Comparison of ENCODE assay signal across 1 cellular context in the genomic region with DNA sequence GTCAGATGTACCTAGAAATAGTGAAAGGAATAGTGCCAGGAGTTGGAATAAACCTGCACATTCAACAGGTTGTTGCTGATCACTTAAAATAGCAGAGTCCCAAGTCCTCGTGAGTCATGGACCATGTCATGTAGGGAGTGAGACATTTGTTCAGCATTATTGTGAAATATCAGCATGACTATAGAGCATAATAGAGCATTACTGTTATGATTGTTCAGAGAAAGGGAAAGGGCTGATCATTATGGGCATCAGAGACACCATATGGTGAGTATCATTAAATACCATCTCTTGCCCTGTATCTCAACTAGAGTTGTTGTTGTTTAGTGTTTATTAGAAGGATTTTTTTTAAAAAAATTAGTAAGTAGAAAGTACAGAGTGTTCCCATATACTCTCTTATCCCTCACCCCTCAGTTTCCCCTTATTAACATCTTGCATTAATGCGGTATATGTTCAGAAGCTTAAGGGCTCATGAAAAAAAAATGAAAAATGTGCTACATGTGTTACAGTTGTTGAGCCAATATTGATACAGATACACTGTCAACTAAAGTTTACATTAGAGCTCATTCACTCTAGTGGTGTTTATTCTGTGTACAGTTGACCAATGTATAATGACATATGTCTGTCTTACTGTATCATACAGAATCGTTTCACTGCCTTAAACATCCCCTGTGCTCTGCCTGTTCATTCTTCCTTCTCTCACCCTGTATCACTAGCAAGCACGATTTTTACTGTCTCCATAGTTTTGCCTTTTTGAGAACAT.
A peak's percentile ranks its signal among the peaks of the same experiment; 100 is the strongest.
TF ChIP-seq lines count a peak whose summit lies in the region.

No MANE protein-coding gene starts in this region.

TF ChIP-seq in HepG2, 621 proteins besides CTCF, POLR2A, EP300 and RAD21 (continued from another document and continues in another):
- TF ChIP-seq, protein P1, sequence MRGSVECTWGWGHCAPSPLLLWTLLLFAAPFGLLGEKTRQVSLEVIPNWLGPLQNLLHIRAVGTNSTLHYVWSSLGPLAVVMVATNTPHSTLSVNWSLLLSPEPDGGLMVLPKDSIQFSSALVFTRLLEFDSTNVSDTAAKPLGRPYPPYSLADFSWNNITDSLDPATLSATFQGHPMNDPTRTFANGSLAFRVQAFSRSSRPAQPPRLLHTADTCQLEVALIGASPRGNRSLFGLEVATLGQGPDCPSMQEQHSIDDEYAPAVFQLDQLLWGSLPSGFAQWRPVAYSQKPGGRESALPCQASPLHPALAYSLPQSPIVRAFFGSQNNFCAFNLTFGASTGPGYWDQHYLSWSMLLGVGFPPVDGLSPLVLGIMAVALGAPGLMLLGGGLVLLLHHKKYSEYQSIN (CRISPR knock-in tag; IDR thresholded peaks at IDR 0.05; ENCODE audit: borderline replicate concordance): no peak
- no peak for TF ChIP-seq ATF7-NPFF (CRISPR knock-in tag; IDR thresholded peaks at IDR 0.05; ENCODE audit: low read depth)
- no peak for TF ChIP-seq CAMTA2 (CRISPR knock-in tag; IDR thresholded peaks at IDR 0.05; ENCODE audit: borderline replicate concordance)
- TF ChIP-seq HIVEP1 (CRISPR knock-in tag; IDR thresholded peaks at IDR 0.05): no peak
- no peak for TF ChIP-seq NR0B2 (CRISPR knock-in tag; IDR thresholded peaks at IDR 0.05)
- no peak for TF ChIP-seq FOXK2 (IDR thresholded peaks at IDR 0.05)
- TF ChIP-seq ZNF564 (CRISPR knock-in tag; IDR thresholded peaks at IDR 0.05): no peak
- TF ChIP-seq KLF16 (CRISPR knock-in tag; IDR thresholded peaks at IDR 0.05): no peak
- no peak for TF ChIP-seq ZNF556 (CRISPR knock-in tag; IDR thresholded peaks at IDR 0.05; ENCODE audit: borderline replicate concordance)
- TF ChIP-seq ZNF543 (CRISPR knock-in tag; IDR thresholded peaks at IDR 0.05): no peak
- no peak for TF ChIP-seq MXD4 (CRISPR knock-in tag; IDR thresholded peaks at IDR 0.05)
- 0 out of 2 replicates have a peak, but pooled peaks have one; percentile 69 for TF ChIP-seq JUN (CRISPR knock-in tag; IDR thresholded peaks at IDR 0.05)
- TF ChIP-seq SMC3 (IDR thresholded peaks at IDR 0.05; ENCODE audit: low read length): 0 out of 2 replicates have a peak, but pooled peaks have one; percentile 26
- no peak for TF ChIP-seq SAFB2 (CRISPR knock-in tag; IDR thresholded peaks at IDR 0.05; ENCODE audit: borderline replicate concordance, low read depth)
- no peak for TF ChIP-seq SPEN (CRISPR knock-in tag; IDR thresholded peaks at IDR 0.05; ENCODE audit: low read depth)
- no peak for TF ChIP-seq ZNF674 (CRISPR knock-in tag; IDR thresholded peaks at IDR 0.05; ENCODE audit: low read depth)
- TF ChIP-seq ZNF891 (CRISPR knock-in tag; IDR thresholded peaks at IDR 0.05): no peak
- TF ChIP-seq, protein P2, sequence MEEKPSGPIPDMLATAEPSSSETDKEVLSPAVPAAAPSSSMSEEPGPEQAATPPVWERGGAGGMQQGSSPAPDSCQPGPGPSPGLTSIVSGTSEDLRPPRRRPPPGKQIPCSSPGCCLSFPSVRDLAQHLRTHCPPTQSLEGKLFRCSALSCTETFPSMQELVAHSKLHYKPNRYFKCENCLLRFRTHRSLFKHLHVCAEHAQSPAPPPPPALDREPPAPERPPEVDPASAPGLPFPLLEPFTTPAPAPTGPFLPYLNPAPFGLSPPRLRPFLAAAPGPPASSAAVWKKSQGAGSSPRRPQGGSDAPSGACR (CRISPR knock-in tag; IDR thresholded peaks at IDR 0.05): no peak
- no peak for TF ChIP-seq ZNF207 (IDR thresholded peaks at IDR 0.05; ENCODE audit: borderline replicate concordance)
- TF ChIP-seq CENPX (CRISPR knock-in tag; IDR thresholded peaks at IDR 0.05): no peak
- TF ChIP-seq, protein P3, sequence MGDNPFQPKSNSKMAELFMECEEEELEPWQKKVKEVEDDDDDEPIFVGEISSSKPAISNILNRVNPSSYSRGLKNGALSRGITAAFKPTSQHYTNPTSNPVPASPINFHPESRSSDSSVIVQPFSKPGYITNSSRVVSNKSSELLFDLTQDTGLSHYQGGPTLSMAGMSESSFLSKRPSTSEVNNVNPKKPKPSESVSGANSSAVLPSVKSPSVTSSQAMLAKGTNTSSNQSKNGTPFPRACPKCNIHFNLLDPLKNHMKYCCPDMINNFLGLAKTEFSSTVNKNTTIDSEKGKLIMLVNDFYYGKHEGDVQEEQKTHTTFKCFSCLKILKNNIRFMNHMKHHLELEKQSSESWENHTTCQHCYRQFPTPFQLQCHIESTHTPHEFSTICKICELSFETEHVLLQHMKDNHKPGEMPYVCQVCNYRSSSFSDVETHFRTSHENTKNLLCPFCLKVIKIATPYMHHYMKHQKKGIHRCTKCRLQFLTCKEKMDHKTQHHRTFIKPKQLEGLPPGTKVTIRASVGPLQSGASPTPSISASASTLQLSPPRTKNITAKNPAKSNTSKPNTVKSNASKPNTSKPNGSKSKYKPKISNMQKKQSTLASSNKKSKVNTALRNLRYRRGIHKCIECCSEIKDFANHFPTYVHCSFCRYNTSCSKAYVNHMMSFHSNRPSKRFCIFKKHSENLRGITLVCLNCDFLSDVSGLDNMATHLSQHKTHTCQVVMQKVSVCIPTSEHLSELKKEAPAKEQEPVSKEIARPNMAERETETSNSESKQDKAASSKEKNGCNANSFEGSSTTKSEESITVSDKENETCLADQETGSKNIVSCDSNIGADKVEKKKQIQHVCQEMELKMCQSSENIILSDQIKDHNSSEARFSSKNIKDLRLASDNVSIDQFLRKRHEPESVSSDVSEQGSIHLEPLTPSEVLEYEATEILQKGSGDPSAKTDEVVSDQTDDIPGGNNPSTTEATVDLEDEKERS (CRISPR knock-in tag; IDR thresholded peaks at IDR 0.05): no peak
- no peak for TF ChIP-seq TCF7L2 (IDR thresholded peaks at IDR 0.05; ENCODE audit: low read depth, low read length)
- TF ChIP-seq MTA1 (CRISPR knock-in tag; IDR thresholded peaks at IDR 0.05; ENCODE audit: borderline replicate concordance): no peak
- TF ChIP-seq SSRP1 (CRISPR knock-in tag; IDR thresholded peaks at IDR 0.05): no peak
- TF ChIP-seq HHEX (CRISPR knock-in tag; IDR thresholded peaks at IDR 0.05): peak; percentile 80
- TF ChIP-seq ZBTB10 (CRISPR knock-in tag; IDR thresholded peaks at IDR 0.05; ENCODE audit: borderline replicate concordance): no peak
- TF ChIP-seq, protein P4, sequence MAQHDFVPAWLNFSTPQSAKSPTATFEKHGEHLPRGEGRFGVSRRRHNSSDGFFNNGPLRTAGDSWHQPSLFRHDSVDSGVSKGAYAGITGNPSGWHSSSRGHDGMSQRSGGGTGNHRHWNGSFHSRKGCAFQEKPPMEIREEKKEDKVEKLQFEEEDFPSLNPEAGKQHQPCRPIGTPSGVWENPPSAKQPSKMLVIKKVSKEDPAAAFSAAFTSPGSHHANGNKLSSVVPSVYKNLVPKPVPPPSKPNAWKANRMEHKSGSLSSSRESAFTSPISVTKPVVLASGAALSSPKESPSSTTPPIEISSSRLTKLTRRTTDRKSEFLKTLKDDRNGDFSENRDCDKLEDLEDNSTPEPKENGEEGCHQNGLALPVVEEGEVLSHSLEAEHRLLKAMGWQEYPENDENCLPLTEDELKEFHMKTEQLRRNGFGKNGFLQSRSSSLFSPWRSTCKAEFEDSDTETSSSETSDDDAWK (CRISPR knock-in tag; IDR thresholded peaks at IDR 0.05): no peak
- no peak for TF ChIP-seq ZNF251 (CRISPR knock-in tag; IDR thresholded peaks at IDR 0.05)
- TF ChIP-seq, protein P5, sequence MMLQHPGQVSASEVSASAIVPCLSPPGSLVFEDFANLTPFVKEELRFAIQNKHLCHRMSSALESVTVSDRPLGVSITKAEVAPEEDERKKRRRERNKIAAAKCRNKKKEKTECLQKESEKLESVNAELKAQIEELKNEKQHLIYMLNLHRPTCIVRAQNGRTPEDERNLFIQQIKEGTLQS (CRISPR knock-in tag; IDR thresholded peaks at IDR 0.05): peak; percentile 56; the same call in 1 of the 2 replicates
- TF ChIP-seq STAG1 (CRISPR knock-in tag; IDR thresholded peaks at IDR 0.05): no peak
- TF ChIP-seq, protein P6, sequence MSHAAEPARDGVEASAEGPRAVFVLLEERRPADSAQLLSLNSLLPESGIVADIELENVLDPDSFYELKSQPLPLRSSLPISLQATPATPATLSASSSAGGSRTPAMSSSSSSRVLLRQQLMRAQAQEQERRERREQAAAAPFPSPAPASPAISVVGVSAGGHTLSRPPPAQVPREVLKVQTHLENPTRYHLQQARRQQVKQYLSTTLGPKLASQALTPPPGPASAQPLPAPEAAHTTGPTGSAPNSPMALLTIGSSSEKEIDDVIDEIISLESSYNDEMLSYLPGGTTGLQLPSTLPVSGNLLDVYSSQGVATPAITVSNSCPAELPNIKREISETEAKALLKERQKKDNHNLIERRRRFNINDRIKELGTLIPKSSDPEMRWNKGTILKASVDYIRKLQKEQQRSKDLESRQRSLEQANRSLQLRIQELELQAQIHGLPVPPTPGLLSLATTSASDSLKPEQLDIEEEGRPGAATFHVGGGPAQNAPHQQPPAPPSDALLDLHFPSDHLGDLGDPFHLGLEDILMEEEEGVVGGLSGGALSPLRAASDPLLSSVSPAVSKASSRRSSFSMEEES (CRISPR knock-in tag; IDR thresholded peaks at IDR 0.05): peak; percentile 52; the same call in 1 of the 2 replicates
- TF ChIP-seq ZNF792 (CRISPR knock-in tag; IDR thresholded peaks at IDR 0.05): peak; percentile 47; the same call in 1 of the 2 replicates
- no peak for TF ChIP-seq ZNF230 (CRISPR knock-in tag; IDR thresholded peaks at IDR 0.05)
- TF ChIP-seq SRSF4 (IDR thresholded peaks at IDR 0.05; ENCODE audit: low read depth, low read length, poor library complexity, severe bottlenecking): no peak
- no peak for TF ChIP-seq NONO (IDR thresholded peaks at IDR 0.05)
- no peak for TF ChIP-seq NONO (CRISPR knock-in tag; conservative IDR thresholded peaks at IDR 0.05)
- no peak for TF ChIP-seq ZNF280B (CRISPR knock-in tag; IDR thresholded peaks at IDR 0.05; ENCODE audit: borderline replicate concordance)
- TF ChIP-seq MXD3 (CRISPR knock-in tag; IDR thresholded peaks at IDR 0.05): no peak
- no peak for TF ChIP-seq TOE1 (CRISPR knock-in tag; IDR thresholded peaks at IDR 0.05)
- TF ChIP-seq ZNF530 (CRISPR knock-in tag; IDR thresholded peaks at IDR 0.05; ENCODE audit: low read depth): no peak
- no peak for TF ChIP-seq U2AF2 (IDR thresholded peaks at IDR 0.05; ENCODE audit: low read depth, low read length)
- TF ChIP-seq NFKBIZ (CRISPR knock-in tag; IDR thresholded peaks at IDR 0.05): no peak
- no peak for TF ChIP-seq ZNF761 (CRISPR knock-in tag; conservative IDR thresholded peaks at IDR 0.05)
- no peak for TF ChIP-seq ZNF350 (CRISPR knock-in tag; IDR thresholded peaks at IDR 0.05; ENCODE audit: borderline replicate concordance, low read depth)
- TF ChIP-seq ZNF672 (CRISPR knock-in tag; IDR thresholded peaks at IDR 0.05): no peak
- TF ChIP-seq ZNF446 (CRISPR knock-in tag; IDR thresholded peaks at IDR 0.05): no peak
- TF ChIP-seq AGO1 (IDR thresholded peaks at IDR 0.05; ENCODE audit: low read depth, low read length, poor library complexity, severe bottlenecking): no peak
- TF ChIP-seq, protein P7, sequence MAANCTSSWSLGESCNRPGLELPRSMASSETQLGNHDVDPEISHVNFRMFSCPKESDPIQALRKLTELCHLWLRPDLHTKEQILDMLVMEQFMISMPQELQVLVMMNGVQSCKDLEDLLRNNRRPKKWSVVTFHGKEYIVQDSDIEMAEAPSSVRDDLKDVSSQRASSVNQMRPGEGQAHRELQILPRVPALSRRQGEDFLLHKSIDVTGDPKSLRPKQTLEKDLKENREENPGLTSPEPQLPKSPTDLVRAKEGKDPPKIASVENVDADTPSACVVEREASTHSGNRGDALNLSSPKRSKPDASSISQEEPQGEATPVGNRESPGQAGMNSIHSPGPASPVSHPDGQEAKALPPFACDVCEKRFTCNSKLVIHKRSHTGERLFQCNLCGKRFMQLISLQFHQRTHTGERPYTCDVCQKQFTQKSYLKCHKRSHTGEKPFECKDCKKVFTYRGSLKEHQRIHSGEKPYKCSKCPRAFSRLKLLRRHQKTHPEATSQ (CRISPR knock-in tag; IDR thresholded peaks at IDR 0.05; ENCODE audit: borderline replicate concordance): no peak
- TF ChIP-seq KAT8 (CRISPR knock-in tag; IDR thresholded peaks at IDR 0.05): peak; percentile 48; the same call in 1 of the 2 replicates
- no peak for TF ChIP-seq ZNF850 (CRISPR knock-in tag; conservative IDR thresholded peaks at IDR 0.05)
- no peak for TF ChIP-seq ZMAT3 (CRISPR knock-in tag; conservative IDR thresholded peaks at IDR 0.05)
- TF ChIP-seq ZBTB21 (CRISPR knock-in tag; IDR thresholded peaks at IDR 0.05): peak; percentile 64; the same call in 1 of the 2 replicates
